In genomic region chr4:189941005-189941450, GRCh38 we compare ENCODE assay signal across 8 cellular contexts. TPM values are rescaled to one million over a fixed set of nuclear protein-coding genes. Genes with fewer than 3 reads are reported as not detected.
DNase-seq lines count a peak whose midpoint lies in the region; ATAC-seq and TF ChIP-seq lines count a peak whose summit lies in the region.

No MANE protein-coding gene starts in this region.

- in situ Hi-C loops in KBM-7 (cut with MboI; ENCODE audit: low pct_unique_long_range_greater_than_20kb, low sequenced_read_pairs) (no loop called here), GM13977 (cut with MboI; ENCODE audit: low pct_unique_long_range_greater_than_20kb, low sequenced_read_pairs, unreplicated experiment) (no loop called here)

- H3K27me3 ChIP-seq in SJCRH30 = no peaks in the 10 kb centered on the region

- no peaks in the 10 kb centered on the region for H3K9me3 ChIP-seq in SJCRH30 (replicated peaks)

- H3K27ac ChIP-seq in SJCRH30 = peak overlapping the region; percentile 55

- ATAC-seq in GM21367 (IDR thresholded peaks at IDR 0.05; ENCODE audit: unreplicated experiment) = peak; percentile 31

- H3K4me1 ChIP-seq in SJCRH30 = no peaks in the 10 kb centered on the region

- no peaks in the 10 kb centered on the region for H3K36me3 ChIP-seq in SJCRH30

- H3K4me3 ChIP-seq in SJCRH30 (peak overlapping the region; percentile 82), fibroblast of the aortic adventitia (ENCODE audit: low read depth, low read length) (peak overlapping the region; percentile 79), skeletal muscle cell (ENCODE audit: low read depth, low read length) (peak overlapping the region; percentile 79)

- TF ChIP-seq CTCF in fibroblast of the aortic adventitia (IDR thresholded peaks at IDR 0.05; ENCODE audit: insufficient read depth, low read length) = no peak
- TF ChIP-seq CTCF in GM13977 (IDR thresholded peaks at IDR 0.05; ENCODE audit: extremely low read depth, insufficient read depth, missing control alignments) = no peak

- DNase-seq in SJCRH30 (no peak), fibroblast of the aortic adventitia (ENCODE audit: low read depth) (no peak), skeletal muscle cell (ENCODE audit: low read depth) (no peak), NCI-H1105 (lab: John Stamatoyannopoulos, UW) (no peak), HT-29 (ENCODE audit: low spot score) (no peak), KBM-7 (no peak), GM13977 (ENCODE audit: low spot score) (no peak)

RNA-seq across cellular contexts. Expression of gene FRG1, which starts 0.4 kb away (rescaled TPM):
- total RNA-seq in SJCRH30 (2014; rRNA removed; shearing (Covaris generic)) = 32.0 and 33.8 TPM in 2 replicates
- 47.6 and 179 TPM in 2 replicates for total RNA-seq in fibroblast of the aortic adventitia (ENCODE audit: low replicate concordance)
- total RNA-seq in HT-29 (2014; rRNA removed; shearing (Covaris generic)) = 8.3 and 10.9 TPM in 2 replicates
